ENCODE assay signal across 8 cellular contexts in genomic region chr2:118882693-118883336, GRCh38. TPM values are rescaled to one million over a fixed set of nuclear protein-coding genes. Genes with fewer than 3 reads are reported as not detected.
DNase-seq lines count a peak whose midpoint lies in the region; ATAC-seq and TF ChIP-seq lines count a peak whose summit lies in the region.

No MANE protein-coding gene starts in this region.

- H3K27me3 ChIP-seq in RWPE2 (ENCODE audit: insufficient read depth, poor library complexity, severe bottlenecking) = no peaks in the 10 kb centered on the region
- H3K27me3 ChIP-seq in upper lobe of right lung = peaks cover 16% of the 10 kb centered on the region

- no peaks in the 10 kb centered on the region for H3K9me3 ChIP-seq in RWPE2 (ENCODE audit: severe bottlenecking)
- H3K9me3 ChIP-seq in upper lobe of right lung = no peaks in the 10 kb centered on the region

- peak; percentile 14 for DNase-seq in DMS79 (lab: John Stamatoyannopoulos, UW)
- DNase-seq in Kasumi-1 (lab: John Stamatoyannopoulos, UW) = peak; percentile 92 to 93
- no peak for DNase-seq in RWPE2 (ENCODE audit: low spot score)
- peak; percentile 29 for DNase-seq in activated T-helper 9 cell treated with anti-CD3 and anti-CD28 coated beads, Interleukin-2, amount 50 U/mL, for 16 hours (ENCODE audit: low read depth)
- DNase-seq in globus pallidus (ENCODE audit: low spot score) = peak; percentile 64
- DNase-seq in pons (ENCODE audit: low spot score) = peak; percentile 74
- peak; percentile 78 for DNase-seq in upper lobe of right lung

- no peak overlapping the region for H3K27ac ChIP-seq in RWPE2 (ENCODE audit: poor library complexity, severe bottlenecking)
- H3K27ac ChIP-seq in upper lobe of right lung = no peak overlapping the region

- no peaks in the 10 kb centered on the region for H3K36me3 ChIP-seq in RWPE2 (ENCODE audit: low read depth)
- H3K36me3 ChIP-seq in upper lobe of right lung = no peaks in the 10 kb centered on the region

- H3K4me3 ChIP-seq in RWPE2 (ENCODE audit: severe bottlenecking) (no peak overlapping the region), upper lobe of right lung (peak overlapping the region; percentile 36)

- ATAC-seq in GM21717 (IDR thresholded peaks at IDR 0.05; ENCODE audit: unreplicated experiment) = peak; percentile 79
- ATAC-seq in RWPE2 (ENCODE audit: low read depth) = 0 out of 3 replicates have a peak, but pooled peaks have one; percentile 37
- ATAC-seq in upper lobe of right lung = peak; percentile 93

- TF ChIP-seq CTCF in RWPE2 (IDR thresholded peaks at IDR 0.05; ENCODE audit: poor library complexity, severe bottlenecking) (peak; percentile 87), upper lobe of right lung (IDR thresholded peaks at IDR 0.05) (peak; percentile 84)

- H3K4me1 ChIP-seq in RWPE2 (ENCODE audit: insufficient read depth, poor library complexity, severe bottlenecking) (peaks cover 4% of the 10 kb centered on the region), upper lobe of right lung (peaks cover 4% of the 10 kb centered on the region)

- intact Hi-C loops in upper lobe of right lung (cut with DNase I) = loop anchor here (10.0 kb wide), 1 partner anchor 292 kb away; no protein-coding TSS in a partner anchor

RNA-seq across cellular contexts. Expression of gene EN1, which starts 35.4 kb away (rescaled TPM):
- not detected for total RNA-seq in upper lobe of right lung

RNA-seq across cellular contexts. Expression of gene MARCO, which starts 59.2 kb away (rescaled TPM):
- 165 TPM for total RNA-seq in upper lobe of right lung

Comparison
In these comparisons a context has a peak if more than half of its experiments do, and no peak if none do; other contexts are left out.
1. ATAC-seq: peak in every context shown above with its lines; median percentile 93 in upper lobe of right lung; 79 in GM21717; 37 in RWPE2.